In the genomic region with DNA sequence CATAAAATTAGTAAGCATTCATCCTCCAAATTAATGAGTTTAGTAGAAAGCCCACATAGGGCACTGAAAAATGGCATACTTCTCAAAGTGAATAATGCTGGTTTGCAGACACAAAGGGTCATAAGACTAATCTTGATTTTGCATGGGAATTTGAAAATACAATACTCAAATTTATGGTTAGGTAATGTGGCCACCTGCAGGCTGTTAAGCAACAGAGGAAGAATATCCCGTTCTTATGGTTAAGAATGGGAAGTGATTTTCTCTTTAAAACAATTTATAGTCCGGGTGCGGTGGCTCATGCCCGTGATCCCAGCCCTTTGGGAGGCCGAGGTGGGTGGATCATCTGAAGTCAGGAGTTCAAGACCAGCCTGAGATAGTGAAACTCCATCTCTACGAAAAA, we compare ENCODE assay signal across 16 cellular contexts. TPM values are rescaled to one million over a fixed set of nuclear protein-coding genes. Genes with fewer than 3 reads are reported as not detected.
DNase-seq lines count a peak whose midpoint lies in the region; TF ChIP-seq lines count a peak whose summit lies in the region.
"Had no signal": no experiment of that assay in that cellular context is flagged by ENCODE, and none has a peak within 500 bp of the region (broad histone marks: within the 10 kb centered on the region; RNA-seq: fewer than 3 reads in every experiment).

No MANE protein-coding gene starts in this region.

- H2BK120ac ChIP-seq in neuronal stem cell (ENCODE audit: low read depth, low read length): no peak overlapping the region

- H3K9ac ChIP-seq in liver (ENCODE audit: low read depth in 1 of 2, low read length in 2 of 2) (no peak overlapping the region), neuronal stem cell (ENCODE audit: low read depth, low read length, poor library complexity) (no peak overlapping the region)

- H4K91ac ChIP-seq in neuronal stem cell (ENCODE audit: low read depth, low read length, poor library complexity): no peak overlapping the region

- H3K36me3 ChIP-seq in liver (ENCODE audit: control insufficient read depth in 4 of 4, insufficient read depth in 3 of 4, low read depth in 1 of 4, low read length in 3 of 4) (no peaks in the 10 kb centered on the region), testis (ENCODE audit: low read depth, missing control alignments) (no peaks in the 10 kb centered on the region), spleen (no peaks in the 10 kb centered on the region), neuronal stem cell (replicated peaks in 1 of 2; ENCODE audit: control insufficient read depth in 2 of 2, insufficient read depth in 2 of 2, low read length in 2 of 2) (no peaks in the 10 kb centered on the region)
- H3K36me3 ChIP-seq: esophagus muscularis mucosa, ovary, suprapubic skin had no signal

- no peaks in the 10 kb centered on the region for H3K4me1 ChIP-seq in liver (ENCODE audit: control insufficient read depth in 4 of 4, insufficient read depth in 4 of 4, low read length in 3 of 4)
- H3K4me1 ChIP-seq in testis: no peaks in the 10 kb centered on the region
- no peaks in the 10 kb centered on the region for H3K4me1 ChIP-seq in spleen
- no peaks in the 10 kb centered on the region for H3K4me1 ChIP-seq in neuronal stem cell (ENCODE audit: control insufficient read depth in 2 of 2, insufficient read depth in 1 of 2, low read depth in 1 of 2, low read length in 2 of 2)
- H3K4me1 ChIP-seq: esophagus muscularis mucosa, suprapubic skin had no signal

- no peak overlapping the region for H4K8ac ChIP-seq in neuronal stem cell (ENCODE audit: low read depth, low read length)

- H3K4me3 ChIP-seq in astrocyte of the spinal cord (ENCODE audit: low read depth, low read length): no peak overlapping the region
- H3K4me3 ChIP-seq in liver (ENCODE audit: low read depth in 1 of 3, low read length in 3 of 3): no peak overlapping the region
- H3K4me3 ChIP-seq in testis: no peak overlapping the region
- H3K4me3 ChIP-seq in spleen: no peak overlapping the region
- H3K4me3 ChIP-seq in neuronal stem cell (ENCODE audit: low read length in 2 of 2): no peak overlapping the region
- H3K4me3 ChIP-seq: esophagus muscularis mucosa, ovary, suprapubic skin had no signal

- no peak overlapping the region for H2AK5ac ChIP-seq in neuronal stem cell (ENCODE audit: low read depth, low read length)

- TF ChIP-seq CTCF in astrocyte of the spinal cord (IDR thresholded peaks at IDR 0.05; ENCODE audit: low read depth, low read length): peak; percentile 6
- peak; percentile 8 for TF ChIP-seq CTCF in liver (IDR thresholded peaks at IDR 0.05; ENCODE audit: low read depth, low read length, missing input control)
- no peak for TF ChIP-seq CTCF in testis (IDR thresholded peaks at IDR 0.05)
- TF ChIP-seq CTCF in spleen (IDR thresholded peaks at IDR 0.05 in 8 of 11, conservative IDR thresholded peaks at IDR 0.05 in 3 of 11): no peak

- H3K4me2 ChIP-seq in neuronal stem cell (ENCODE audit: insufficient read depth, low read length, poor library complexity, severe bottlenecking): no peak overlapping the region

- no peak overlapping the region for H3K18ac ChIP-seq in neuronal stem cell (ENCODE audit: low read length)

- H3K27ac ChIP-seq in liver (ENCODE audit: low read depth in 1 of 2, low read length in 2 of 2): no peak overlapping the region
- no peak overlapping the region for H3K27ac ChIP-seq in testis
- no peak overlapping the region for H3K27ac ChIP-seq in spleen
- H3K27ac ChIP-seq in neuronal stem cell (replicated peaks; ENCODE audit: low read length): no peak overlapping the region
- H3K27ac ChIP-seq: esophagus muscularis mucosa, ovary, suprapubic skin had no signal

- intact Hi-C loops in testis (cut with DNase I; ENCODE audit: low total_unique reads): no loop called here
- intact Hi-C loops in spleen (cut with DNase I; ENCODE audit: low total_unique reads): no loop called here

- peak; percentile 34 to 53 for TF ChIP-seq RAD21 in liver (IDR thresholded peaks at IDR 0.05)

- 63% methylated on average over 6 of the region's 6 CpGs for WGBS in liver
- 62 to 68% methylated on average over 6 of the region's 6 CpGs for WGBS in testis, 2 donors
- 68 to 77% (median 73%) methylated on average over 6 of the region's 6 CpGs for WGBS in spleen, 5 donors
- no CpG with 5 or more reads among the region's 6 CpGs for WGBS in neuronal stem cell (ENCODE audit: extremely low coverage in 2 of 2, insufficient read length in 2 of 2, insufficient replicate concordance in 1 of 2), 2 donors

- H3K23ac ChIP-seq in neuronal stem cell (ENCODE audit: low read depth, low read length, poor library complexity): no peak overlapping the region

- H2BK12ac ChIP-seq in neuronal stem cell (ENCODE audit: low read length): no peak overlapping the region

- no peak overlapping the region for H3K14ac ChIP-seq in neuronal stem cell (ENCODE audit: low read length)

- H3K9me3 ChIP-seq in liver (ENCODE audit: control insufficient read depth in 4 of 4, low read length in 3 of 4) (no peaks in the 10 kb centered on the region), testis (no peaks in the 10 kb centered on the region), spleen (no peaks in the 10 kb centered on the region), neuronal stem cell (replicated peaks in 1 of 2; ENCODE audit: control insufficient read depth in 2 of 2, insufficient read depth in 1 of 2, low read depth in 1 of 2, low read length in 2 of 2) (no peaks in the 10 kb centered on the region)
- H3K9me3 ChIP-seq: esophagus muscularis mucosa, ovary, suprapubic skin had no signal

- no peak overlapping the region for H2AFZ ChIP-seq in neuronal stem cell (ENCODE audit: low read length)

- H3K4ac ChIP-seq in neuronal stem cell (ENCODE audit: low read length): no peak overlapping the region

- in situ Hi-C loops in astrocyte of the spinal cord (cut with HindIII; ENCODE audit: low sequenced_read_pairs): no loop called here

- TF ChIP-seq POLR2A in testis (IDR thresholded peaks at IDR 0.05) (no peak), spleen (IDR thresholded peaks at IDR 0.05) (no peak)

- no peak overlapping the region for H2BK5ac ChIP-seq in neuronal stem cell (ENCODE audit: low read length)

- no peak overlapping the region for H2BK15ac ChIP-seq in neuronal stem cell (ENCODE audit: low read length)

- H3K27me3 ChIP-seq in liver (ENCODE audit: control insufficient read depth in 4 of 4, insufficient read depth in 4 of 4, low read length in 3 of 4) (peaks cover 0 to 6% (median 0%) of the 10 kb centered on the region in 4 donors), testis (no peaks in the 10 kb centered on the region), spleen (replicated peaks in 1 of 7) (no peaks in the 10 kb centered on the region), neuronal stem cell (ENCODE audit: control insufficient read depth in 3 of 3, insufficient read depth in 3 of 3, low read depth in 1 of 3, low read length in 3 of 3) (no peaks in the 10 kb centered on the region)
- H3K27me3 ChIP-seq: esophagus muscularis mucosa, ovary, suprapubic skin had no signal

- no peaks in the 10 kb centered on the region for H3K79me1 ChIP-seq in neuronal stem cell (ENCODE audit: low read depth, low read length)

- peak; percentile 26 for DNase-seq in DMS53 (lab: John Stamatoyannopoulos, UW)
- no peak for DNase-seq in DMS53 treated with DMSO at 0.1 percent for 48 hours (lab: John Stamatoyannopoulos, UW; ENCODE audit: unreplicated experiment)
- peak; percentile 47 for DNase-seq in M059J (ENCODE audit: low read depth)
- DNase-seq in astrocyte of the spinal cord (ENCODE audit: low read depth, low spot score): no peak
- DNase-seq in testis: no peak
- DNase-seq in spleen: no peak
- no peak for DNase-seq in neuronal stem cell (ENCODE audit: low spot score)
- DNase-seq: activated naive CD4-positive, alpha-beta T cell treated with anti-CD3 and anti-CD28 coated beads, Interleukin-2, amount 10 ng/mL, durations not matched to agents 7 days and 5 days; cerebellar nuclear complex; COR-L47; NCI-H1417 treated with DMSO at 0.1 percent for 48 hours; NCI-H524 treated with DMSO at 0.1 percent for 48 hours; ovary had no signal

TF ChIP-seq in liver, 16 proteins besides CTCF, POLR2A, EP300 and RAD21 (continues in another document):
- TF ChIP-seq HNF4G (IDR thresholded peaks at IDR 0.05) (no peak), JUND (IDR thresholded peaks at IDR 0.05) (no peak), YY1 (IDR thresholded peaks at IDR 0.05) (no peak), NR2F2 (IDR thresholded peaks at IDR 0.05) (no peak), TAF1 (conservative IDR thresholded peaks at IDR 0.05) (no peak), FOXA2 (IDR thresholded peaks at IDR 0.05) (no peak), SP1 (IDR thresholded peaks at IDR 0.05) (no peak), RXRA (IDR thresholded peaks at IDR 0.05) (no peak)
- TF ChIP-seq, protein P1, sequence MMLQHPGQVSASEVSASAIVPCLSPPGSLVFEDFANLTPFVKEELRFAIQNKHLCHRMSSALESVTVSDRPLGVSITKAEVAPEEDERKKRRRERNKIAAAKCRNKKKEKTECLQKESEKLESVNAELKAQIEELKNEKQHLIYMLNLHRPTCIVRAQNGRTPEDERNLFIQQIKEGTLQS (IDR thresholded peaks at IDR 0.05): no peak

RNA-seq across cellular contexts. Expression of gene PLCXD3, which starts 9.4 kb away (rescaled TPM):
- 1.3 and 2.4 TPM in 2 replicates for total RNA-seq in M059J (2014; rRNA removed; shearing (Covaris generic))
- 1 to 10 TPM in 1 of 2 donors, under 1 TPM in 1; 0.05 to 2.4 TPM for total RNA-seq in liver
- under 1 TPM; 0.54 to 0.62 TPM for polyA plus RNA-seq in liver
- total RNA-seq in testis: 1 to 10 TPM; 1.7 to 1.8 TPM
- 0.78 TPM for polyA plus RNA-seq in testis (ENCODE audit: insufficient read depth, low read depth, low replicate concordance)
- total RNA-seq in spleen: under 1 TPM; 0.11 to 0.61 (median 0.34) TPM
- under 1 TPM; 0.07 to 0.16 (median 0.12) TPM for polyA plus RNA-seq in spleen
- polyA plus RNA-seq in neuronal stem cell (2013, experiment 1 of 2): under 0.01 TPM
- polyA plus RNA-seq in neuronal stem cell (2013, experiment 2 of 2): under 0.01 TPM

Comparison
In these comparisons a context has a peak if more than half of its experiments do, and no peak if none do; other contexts are left out.
1. DNase-seq: peak in DMS53 (single experiment) and M059J (single experiment); none in DMS53 treated with DMSO at 0.1 percent for 48 hours (single experiment), astrocyte of the spinal cord (single experiment), testis (single experiment), spleen (single experiment) and neuronal stem cell (single experiment).
2. CTCF ChIP-seq: peak in astrocyte of the spinal cord (single experiment) and liver (single experiment); none in testis (0 of 3) and spleen (0 of 11).